In the genomic region with DNA sequence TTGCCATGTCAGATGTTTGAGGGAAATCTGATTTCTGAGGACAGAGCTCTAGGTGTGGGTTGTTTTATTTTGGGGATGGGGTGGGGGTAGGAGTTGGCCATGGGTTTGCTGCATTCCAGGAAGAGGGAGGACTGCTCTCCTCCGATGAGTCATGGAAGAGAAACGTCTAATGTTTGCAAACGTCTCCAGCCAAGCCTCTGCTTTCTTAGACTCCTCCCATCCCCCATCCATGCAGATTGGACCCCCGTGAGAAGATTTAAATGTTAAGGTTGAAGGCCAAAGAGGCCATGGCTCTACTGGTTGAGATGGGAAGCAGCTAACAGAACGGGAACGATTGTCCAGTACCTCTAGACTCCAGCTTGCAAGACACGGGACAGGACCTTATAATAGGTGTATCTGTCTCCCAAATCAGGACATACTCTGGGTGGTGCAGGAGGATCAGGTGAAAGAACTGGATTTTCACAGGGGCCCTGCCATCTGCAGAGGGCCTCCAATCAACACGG, we compare ENCODE assay signal across 11 cellular contexts. TPM values are rescaled to one million over a fixed set of nuclear protein-coding genes. Genes with fewer than 3 reads are reported as not detected.
DNase-seq lines count a peak whose midpoint lies in the region; ATAC-seq and TF ChIP-seq lines count a peak whose summit lies in the region.
"Had no signal": no experiment of that assay in that cellular context is flagged by ENCODE, and none has a peak within 500 bp of the region (broad histone marks: within the 10 kb centered on the region; RNA-seq: fewer than 3 reads in every experiment).

No MANE protein-coding gene starts in this region.

- no peaks in the 10 kb centered on the region for H3K79me2 ChIP-seq in SK-N-SH (ENCODE audit: insufficient read depth)

- H3K9ac ChIP-seq in SK-N-SH (peak overlapping the region; percentile 63; the same call in 1 of the 2 replicates), rectal smooth muscle tissue (ENCODE audit: low read length) (no peak overlapping the region)

- no peak overlapping the region; a peak in 1 of 4 replicates for H3K4me3 ChIP-seq in SK-N-SH (ENCODE audit: low read depth in 2 of 2, low read length in 1 of 2)
- no peak overlapping the region for H3K4me3 ChIP-seq in foreskin fibroblast (ENCODE audit: low read depth in 1 of 2, low read length in 2 of 2)
- peak overlapping the region; percentile 27 for H3K4me3 ChIP-seq in rectal smooth muscle tissue (ENCODE audit: low read length)
- H3K4me3 ChIP-seq: GM12878 had no signal

- H3K36me3 ChIP-seq in SK-N-SH (replicated peaks in 1 of 2; ENCODE audit: control insufficient read depth in 1 of 2, insufficient read depth in 2 of 2, low read length in 1 of 2): no peaks in the 10 kb centered on the region
- peaks cover 2% of the 10 kb centered on the region for H3K36me3 ChIP-seq in rectal smooth muscle tissue (ENCODE audit: control insufficient read depth, insufficient read depth, low read length)

- H3K4me2 ChIP-seq in SK-N-SH: peak overlapping the region; percentile 82

- TF ChIP-seq CTCF in SK-N-SH (IDR thresholded peaks at IDR 0.05) (no peak), foreskin fibroblast (IDR thresholded peaks at IDR 0.05; ENCODE audit: low read depth, low read length) (no peak)

- no peak for TF ChIP-seq RAD21 in SK-N-SH (IDR thresholded peaks at IDR 0.05; ENCODE audit: low read length)

- peak; percentile 39 for DNase-seq in GM04504 (ENCODE audit: low read depth)
- no peak for DNase-seq in SK-N-SH
- DNase-seq in foreskin fibroblast: peak; percentile 68 to 81
- DNase-seq in substantia nigra (lab: John Stamatoyannopoulos, UW): no peak
- DNase-seq in germinal center (ENCODE audit: low spot score): no peak

- 21% methylated on average over 8 of the region's 8 CpGs for WGBS in SK-N-SH (ENCODE audit: low lambda C conversion rate)

- TF ChIP-seq EP300 in SK-N-SH (IDR thresholded peaks at IDR 0.05; ENCODE audit: borderline replicate concordance in 1 of 2, low read depth in 1 of 2, low read length in 1 of 2): peak in 1 of 2 experiments; percentile 81; a peak in 1 of 4 replicates

- POLR2A ChIA-PET in SK-N-SH (lab: Yijun Ruan, JAX): interaction anchor here (0.6 to 1.9 kb wide), 3 partner anchors 10 to 16 kb away, joined by 3 to 18 read pairs (median 3); partner anchors contain the start of gene ATP2A2

- H3K27ac ChIP-seq in SK-N-SH (ENCODE audit: low read depth in 2 of 2, low read length in 1 of 2) (peak overlapping the region; percentile 73 to 92), rectal smooth muscle tissue (ENCODE audit: low read depth, low read length) (peak overlapping the region; percentile 11), substantia nigra (ENCODE audit: low read depth, low read length, poor library complexity, severe bottlenecking) (no peak overlapping the region)
- H3K27ac ChIP-seq: HL-60 had no signal

- no peak for ATAC-seq in HG02588 (IDR thresholded peaks at IDR 0.05; ENCODE audit: unreplicated experiment)
- no peak for ATAC-seq in GM19328 (IDR thresholded peaks at IDR 0.05; ENCODE audit: unreplicated experiment)
- ATAC-seq: activated CD4-positive, CD25-positive, alpha-beta regulatory T cell treated with anti-CD3 and anti-CD28 coated beads, Interleukin-2, amount 50 U/mL, for 24 hours; GM12878 had no signal

- H3K9me2 ChIP-seq in SK-N-SH: no peaks in the 10 kb centered on the region

- peaks cover 26 to 49% of the 10 kb centered on the region in 2 experiments for H3K4me1 ChIP-seq in SK-N-SH (ENCODE audit: control insufficient read depth in 1 of 2, insufficient read depth in 2 of 2, low read depth in 1 of 2, low read length in 1 of 2)
- H3K4me1 ChIP-seq in rectal smooth muscle tissue (ENCODE audit: control insufficient read depth, insufficient read depth, low read length): peaks cover 12% of the 10 kb centered on the region

- H3F3A ChIP-seq in SK-N-SH (replicated peaks; ENCODE audit: insufficient read depth): peaks cover 27% of the 10 kb centered on the region

- H3K27me3 ChIP-seq in SK-N-SH (ENCODE audit: insufficient read depth) (no peaks in the 10 kb centered on the region), rectal smooth muscle tissue (ENCODE audit: control insufficient read depth, insufficient read depth, low read length) (no peaks in the 10 kb centered on the region)

- CTCF ChIA-PET in SK-N-SH (lab: Yijun Ruan, JAX): interaction anchor here (1.4 kb wide), 1 partner anchor 11 kb away, joined by 12 read pairs; the partner anchor contains the start of gene ATP2A2

- H4K20me1 ChIP-seq in SK-N-SH (ENCODE audit: insufficient read depth): no peaks in the 10 kb centered on the region

- no peaks in the 10 kb centered on the region for H3K9me3 ChIP-seq in SK-N-SH

- H2AFZ ChIP-seq in SK-N-SH (ENCODE audit: low read depth): peak overlapping the region; percentile 59

TF ChIP-seq in SK-N-SH, 30 proteins besides CTCF, POLR2A, EP300 and RAD21 (continues in another document):
- TF ChIP-seq TEAD4 (IDR thresholded peaks at IDR 0.05; ENCODE audit: borderline replicate concordance, insufficient read depth): peak; percentile 85; the same call in 1 of the 2 replicates
- TF ChIP-seq, protein P1, sequence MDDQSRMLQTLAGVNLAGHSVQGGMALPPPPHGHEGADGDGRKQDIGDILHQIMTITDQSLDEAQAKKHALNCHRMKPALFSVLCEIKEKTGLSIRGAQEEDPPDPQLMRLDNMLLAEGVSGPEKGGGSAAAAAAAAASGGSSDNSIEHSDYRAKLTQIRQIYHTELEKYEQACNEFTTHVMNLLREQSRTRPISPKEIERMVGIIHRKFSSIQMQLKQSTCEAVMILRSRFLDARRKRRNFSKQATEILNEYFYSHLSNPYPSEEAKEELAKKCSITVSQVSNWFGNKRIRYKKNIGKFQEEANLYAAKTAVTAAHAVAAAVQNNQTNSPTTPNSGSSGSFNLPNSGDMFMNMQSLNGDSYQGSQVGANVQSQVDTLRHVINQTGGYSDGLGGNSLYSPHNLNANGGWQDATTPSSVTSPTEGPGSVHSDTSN (IDR thresholded peaks at IDR 0.05): peak; percentile 16; the same call in 1 of the 2 replicates
- no peak for TF ChIP-seq RCOR1 (IDR thresholded peaks at IDR 0.05; ENCODE audit: low read length)
- TF ChIP-seq FOXJ3 (CRISPR knock-in tag; IDR thresholded peaks at IDR 0.05): no peak
- no peak for TF ChIP-seq EZH2phosphoT487 (IDR thresholded peaks at IDR 0.05; ENCODE audit: borderline replicate concordance, low read depth)
- peak; percentile 15; the same call in 1 of the 2 replicates for TF ChIP-seq RXRA (IDR thresholded peaks at IDR 0.05; ENCODE audit: borderline replicate concordance, low read depth)
- TF ChIP-seq NRF1 (IDR thresholded peaks at IDR 0.05; ENCODE audit: low read depth, low read length): no peak
- peak; percentile 1 for TF ChIP-seq CHD2 (IDR thresholded peaks at IDR 0.05; ENCODE audit: low read length, partially characterized antibody)
- TF ChIP-seq, protein P2, sequence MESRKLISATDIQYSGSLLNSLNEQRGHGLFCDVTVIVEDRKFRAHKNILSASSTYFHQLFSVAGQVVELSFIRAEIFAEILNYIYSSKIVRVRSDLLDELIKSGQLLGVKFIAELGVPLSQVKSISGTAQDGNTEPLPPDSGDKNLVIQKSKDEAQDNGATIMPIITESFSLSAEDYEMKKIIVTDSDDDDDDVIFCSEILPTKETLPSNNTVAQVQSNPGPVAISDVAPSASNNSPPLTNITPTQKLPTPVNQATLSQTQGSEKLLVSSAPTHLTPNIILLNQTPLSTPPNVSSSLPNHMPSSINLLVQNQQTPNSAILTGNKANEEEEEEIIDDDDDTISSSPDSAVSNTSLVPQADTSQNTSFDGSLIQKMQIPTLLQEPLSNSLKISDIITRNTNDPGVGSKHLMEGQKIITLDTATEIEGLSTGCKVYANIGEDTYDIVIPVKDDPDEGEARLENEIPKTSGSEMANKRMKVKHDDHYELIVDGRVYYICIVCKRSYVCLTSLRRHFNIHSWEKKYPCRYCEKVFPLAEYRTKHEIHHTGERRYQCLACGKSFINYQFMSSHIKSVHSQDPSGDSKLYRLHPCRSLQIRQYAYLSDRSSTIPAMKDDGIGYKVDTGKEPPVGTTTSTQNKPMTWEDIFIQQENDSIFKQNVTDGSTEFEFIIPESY (IDR thresholded peaks at IDR 0.05; ENCODE audit: borderline replicate concordance, low read depth): no peak
- no peak for TF ChIP-seq GATA2 (CRISPR knock-in tag; IDR thresholded peaks at IDR 0.05)
- TF ChIP-seq MEF2A (IDR thresholded peaks at IDR 0.05; ENCODE audit: borderline replicate concordance, low read depth): peak; percentile 27; the same call in 1 of the 2 replicates
- TF ChIP-seq POLR2AphosphoS5 (IDR thresholded peaks at IDR 0.05; ENCODE audit: low read depth, low read length): peak; percentile 53; the same call in 1 of the 2 replicates
- TF ChIP-seq ELF1 (IDR thresholded peaks at IDR 0.05): no peak
- TF ChIP-seq, protein P3, sequence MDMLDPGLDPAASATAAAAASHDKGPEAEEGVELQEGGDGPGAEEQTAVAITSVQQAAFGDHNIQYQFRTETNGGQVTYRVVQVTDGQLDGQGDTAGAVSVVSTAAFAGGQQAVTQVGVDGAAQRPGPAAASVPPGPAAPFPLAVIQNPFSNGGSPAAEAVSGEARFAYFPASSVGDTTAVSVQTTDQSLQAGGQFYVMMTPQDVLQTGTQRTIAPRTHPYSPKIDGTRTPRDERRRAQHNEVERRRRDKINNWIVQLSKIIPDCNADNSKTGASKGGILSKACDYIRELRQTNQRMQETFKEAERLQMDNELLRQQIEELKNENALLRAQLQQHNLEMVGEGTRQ (IDR thresholded peaks at IDR 0.05; ENCODE audit: borderline replicate concordance, low read depth, low read length): no peak
- TF ChIP-seq SMC3 (IDR thresholded peaks at IDR 0.05; ENCODE audit: low read depth, low read length): no peak
- TF ChIP-seq TAF1 (IDR thresholded peaks at IDR 0.05; ENCODE audit: borderline replicate concordance, low read depth, low read length): 0 out of 2 replicates have a peak, but pooled peaks have one; percentile 23
- TF ChIP-seq MXI1 (IDR thresholded peaks at IDR 0.05; ENCODE audit: low read depth, low read length): no peak
- peak; percentile 78 for TF ChIP-seq TCF12 (IDR thresholded peaks at IDR 0.05)
- TF ChIP-seq FOXM1 (IDR thresholded peaks at IDR 0.05; ENCODE audit: low read depth): no peak
- no peak for TF ChIP-seq YY1 (IDR thresholded peaks at IDR 0.05; ENCODE audit: low read depth)
- TF ChIP-seq JUND (IDR thresholded peaks at IDR 0.05): peak; percentile 85
- peak; percentile 81 for TF ChIP-seq FOSL2 (IDR thresholded peaks at IDR 0.05; ENCODE audit: borderline replicate concordance, low read depth)

RNA-seq across cellular contexts. Expression of gene ATP2A2, which starts 11.4 kb away (rescaled TPM):
- polyA plus RNA-seq in SK-N-SH (2012; rRNA removed): 83.9 and 120 TPM in 2 replicates
- 87.4 and 103 TPM in 2 replicates for polyA plus RNA-seq in SK-N-SH (2012; cell fraction: cytosol; rRNA removed)
- polyA plus RNA-seq in SK-N-SH (2012; cell fraction: nucleus; rRNA removed): 150 and 219 TPM in 2 replicates

Comparison
In these comparisons a context has a peak if more than half of its experiments do, and no peak if none do; other contexts are left out.
1. DNase-seq: peak in GM04504 (single experiment) and foreskin fibroblast (2 of 2); none in SK-N-SH (single experiment), substantia nigra (0 of 49) and germinal center (single experiment).